Comparison of ENCODE assay signal across 8 cellular contexts in genomic region chr3:161423911-161424522, GRCh38. TPM values are rescaled to one million over a fixed set of nuclear protein-coding genes. Genes with fewer than 3 reads are reported as not detected.
DNase-seq lines count a peak whose midpoint lies in the region; ATAC-seq, FAIRE-seq and TF ChIP-seq lines count a peak whose summit lies in the region.

No MANE protein-coding gene starts in this region.

- no peak overlapping the region for H3K4me3 Mint-ChIP-seq in progenitor cell of endocrine pancreas (ENCODE audit: low read depth)

- no peak overlapping the region for H3K4me3 ChIP-seq in BE2C (ENCODE audit: low read depth, low read length)

- H3K36me3 Mint-ChIP-seq in progenitor cell of endocrine pancreas (ENCODE audit: insufficient read depth): no peaks in the 10 kb centered on the region

- H3K27ac Mint-ChIP-seq in progenitor cell of endocrine pancreas: no peak overlapping the region

- no peaks in the 10 kb centered on the region for H3K36me3 ChIP-seq in BE2C

- peaks cover 24% of the 10 kb centered on the region for H3K4me1 Mint-ChIP-seq in progenitor cell of endocrine pancreas (ENCODE audit: low read depth)

- no peaks in the 10 kb centered on the region for H3K9me3 Mint-ChIP-seq in progenitor cell of endocrine pancreas (ENCODE audit: low read depth)

- no peaks in the 10 kb centered on the region for H3K9me3 ChIP-seq in BE2C

- H3K4me1 ChIP-seq in BE2C: peaks cover 12% of the 10 kb centered on the region

- H3K27me3 ChIP-seq in BE2C: no peaks in the 10 kb centered on the region; the same call in 1 of the 2 replicates

- no peak for ATAC-seq in HG03280 (IDR thresholded peaks at IDR 0.05; ENCODE audit: unreplicated experiment)

- DNase-seq in BE2C (no peak), GM19239 (ENCODE audit: insufficient read length, low spot score) (peak; percentile 29), LHCN-M2 (ENCODE audit: low read depth) (peak; percentile 32), SK-N-DZ (ENCODE audit: low spot score) (peak; percentile 64), fibroblast of peridontal ligament (ENCODE audit: extremely low read depth) (peak; percentile 73), progenitor cell of endocrine pancreas (ENCODE audit: low spot score, unreplicated experiment) (no peak), mucosa of gallbladder (ENCODE audit: low spot score) (no peak)

- no peaks in the 10 kb centered on the region for H3K27me3 Mint-ChIP-seq in progenitor cell of endocrine pancreas

- FAIRE-seq in GM19239 (lab: Jason Lieb, UNC): no peak

- TF ChIP-seq CTCF in BE2C (IDR thresholded peaks at IDR 0.05; ENCODE audit: low read depth, low read length) (peak; percentile 62), progenitor cell of endocrine pancreas (IDR thresholded peaks at IDR 0.05; ENCODE audit: unreplicated experiment) (peak; percentile 84)

RNA-seq across cellular contexts. Expression of gene SPTSSB, which starts 52.7 kb away (rescaled TPM):
- not detected for polyA plus RNA-seq in BE2C (2012; ENCODE audit: insufficient read depth, insufficient read length, low read depth)
- not detected in 2 replicates for total RNA-seq in LHCN-M2 (2014; rRNA removed)
- polyA plus RNA-seq in LHCN-M2 (2012): not detected
- polyA plus RNA-seq in SK-N-DZ (2014; cell fraction: cytosol; rRNA removed): 0.98 and 1.5 TPM in 2 replicates
- 2.0 and 2.4 TPM in 2 replicates for polyA plus RNA-seq in SK-N-DZ (2014; cell fraction: nucleus; rRNA removed)
- total RNA-seq in progenitor cell of endocrine pancreas: 28.0 and 30.1 TPM in 2 replicates
- total RNA-seq in mucosa of gallbladder: 9.2 TPM

Comparison
In these comparisons a context has a peak if more than half of its experiments do, and no peak if none do; other contexts are left out.
1. DNase-seq: peak in GM19239 (single experiment), LHCN-M2 (single experiment), SK-N-DZ (single experiment) and fibroblast of peridontal ligament (single experiment); none in BE2C (single experiment), progenitor cell of endocrine pancreas (single experiment) and mucosa of gallbladder (single experiment).
2. RNA of gene SPTSSB, which starts 52.7 kb away (total RNA-seq): 28.0 to 30.1 TPM in progenitor cell of endocrine pancreas and 9.2 TPM in mucosa of gallbladder (single experiment); not detected in LHCN-M2; every median in the first group is over 10 times any median in the second.